19 cellular contexts compared by ENCODE assay signal in genomic region chr6:106161475-106161874, GRCh38.
"Had no signal": no experiment of that assay in that cellular context is flagged by ENCODE, and none has a peak within 500 bp of the region (broad histone marks: within the 10 kb centered on the region; RNA-seq: fewer than 3 reads in every experiment).

No MANE protein-coding gene starts in this region.

- H3K27me3 Mint-ChIP-seq: activated T-helper 17 cell treated with anti-CD3 and anti-CD28 coated beads, Interleukin-2, amount 50 U/mL, for 72 hours; stimulated activated naive CD8-positive, alpha-beta T cell treated with anti-CD3 and anti-CD28 coated beads, Interleukin-15, Interleukin-2, amounts not matched to agents 100 ng/mL and 50 ng/mL, for 24 hours had no signal

- H3K9me3 ChIP-seq: gastrocnemius medialis, heart left ventricle, pancreas, sigmoid colon, spleen had no signal

- H3K27ac Mint-ChIP-seq: activated CD4-positive, alpha-beta T cell treated with anti-CD3 and anti-CD28 coated beads, Interleukin-2, amount 10 ng/mL, durations not matched to agents 7 days and 5 days; activated T-helper 17 cell treated with anti-CD3 and anti-CD28 coated beads, Interleukin-2, amount 50 U/mL, for 72 hours; stimulated activated naive CD8-positive, alpha-beta T cell treated with anti-CD3 and anti-CD28 coated beads, Interleukin-15, Interleukin-2, amounts not matched to agents 100 ng/mL and 50 ng/mL, for 24 hours; type B pancreatic cell; WTC11 had no signal

- ATAC-seq: activated T-helper 17 cell treated with anti-CD3 and anti-CD28 coated beads, Interleukin-2, amount 50 U/mL, for 72 hours; gastrocnemius medialis; heart left ventricle; left colon; pancreas; WTC11 had no signal

- H3K4me3 ChIP-seq: gastrocnemius medialis, heart left ventricle, pancreas, sigmoid colon, spleen had no signal

- DNase-seq: activated CD4-positive, alpha-beta T cell treated with anti-CD3 and anti-CD28 coated beads, Interleukin-2, amount 10 ng/mL, durations not matched to agents 7 days and 5 days; activated naive CD4-positive, alpha-beta T cell treated with Interleukin-2 at 50 U/mL for 16 hours; anterior cingulate cortex; dermis blood vessel endothelial cell; gastrocnemius medialis; heart left ventricle; left colon; midbrain; pancreas; sigmoid colon; spleen; T-helper 2 cell had no signal

- H3K27me3 ChIP-seq: gastrocnemius medialis, pancreas, sigmoid colon, spleen had no signal

- H3K36me3 ChIP-seq: gastrocnemius medialis, heart left ventricle, pancreas, sigmoid colon, spleen had no signal

- FAIRE-seq: islet of Langerhans, pancreas, TTC549 had no signal

- H3K4me1 ChIP-seq: gastrocnemius medialis, pancreas had no signal

- H3K4me3 Mint-ChIP-seq: activated CD4-positive, alpha-beta T cell treated with anti-CD3 and anti-CD28 coated beads, Interleukin-2, amount 10 ng/mL, durations not matched to agents 7 days and 5 days; activated T-helper 17 cell treated with anti-CD3 and anti-CD28 coated beads, Interleukin-2, amount 50 U/mL, for 72 hours; stimulated activated naive CD8-positive, alpha-beta T cell treated with anti-CD3 and anti-CD28 coated beads, Interleukin-15, Interleukin-2, amounts not matched to agents 100 ng/mL and 50 ng/mL, for 24 hours; type B pancreatic cell; WTC11 had no signal

- H3K27ac ChIP-seq: epithelial cell of prostate, gastrocnemius medialis, heart left ventricle, pancreas, sigmoid colon, spleen had no signal

- H3K36me3 Mint-ChIP-seq: WTC11 had no signal

- H3K9me3 Mint-ChIP-seq: activated CD4-positive, alpha-beta T cell treated with anti-CD3 and anti-CD28 coated beads, Interleukin-2, amount 10 ng/mL, durations not matched to agents 7 days and 5 days; activated T-helper 17 cell treated with anti-CD3 and anti-CD28 coated beads, Interleukin-2, amount 50 U/mL, for 72 hours; type B pancreatic cell; WTC11 had no signal
